ENCODE assay signal across 29 cellular contexts in genomic region chr4:55979562-55979961, GRCh38. TPM values are rescaled to one million over a fixed set of nuclear protein-coding genes. Genes with fewer than 3 reads are reported as not detected.
DNase-seq lines count a peak whose midpoint lies in the region; ATAC-seq and TF ChIP-seq lines count a peak whose summit lies in the region.
"Had no signal": no experiment of that assay in that cellular context is flagged by ENCODE, and none has a peak within 500 bp of the region (broad histone marks: within the 10 kb centered on the region; RNA-seq: fewer than 3 reads in every experiment).

No MANE protein-coding gene starts in this region.

- H3K9me3 Mint-ChIP-seq in memory B cell, result no peaks in the 10 kb centered on the region
- H3K9me3 Mint-ChIP-seq in T-helper 2 cell treated with Interferon-gamma antibody and Interleukin-4, amounts not matched to agents 5 μg/mL and 100 μg/mL, for 36 hours, result no peaks in the 10 kb centered on the region
- H3K9me3 Mint-ChIP-seq in neural progenitor cell, result no peaks in the 10 kb centered on the region
- no peaks in the 10 kb centered on the region for H3K9me3 Mint-ChIP-seq in natural killer cell
- H3K9me3 Mint-ChIP-seq: activated CD8-positive, alpha-beta T cell treated with anti-CD3 and anti-CD28 coated beads for 36 hours; central memory CD8-positive, alpha-beta T cell; IgD-negative memory B cell; nephron; stimulated activated naive CD8-positive, alpha-beta T cell treated with anti-CD3 and anti-CD28 coated beads, Interleukin-15, Interleukin-2, amounts not matched to agents 100 ng/mL and 50 ng/mL, for 24 hours had no signal

- H3K36me3 ChIP-seq in neural progenitor cell, result peaks cover 7% of the 10 kb centered on the region
- H3K36me3 ChIP-seq: right atrium auricular region, thyroid gland had no signal

- peaks cover 8% of the 10 kb centered on the region for H3K4me1 Mint-ChIP-seq in memory B cell
- no peaks in the 10 kb centered on the region for H3K4me1 Mint-ChIP-seq in T-helper 2 cell treated with Interferon-gamma antibody and Interleukin-4, amounts not matched to agents 5 μg/mL and 100 μg/mL, for 36 hours (ENCODE audit: low read depth)
- no peaks in the 10 kb centered on the region for H3K4me1 Mint-ChIP-seq in neural progenitor cell
- H3K4me1 Mint-ChIP-seq in natural killer cell, result no peaks in the 10 kb centered on the region
- H3K4me1 Mint-ChIP-seq: central memory CD8-positive, alpha-beta T cell had no signal

- no peak for DNase-seq in memory B cell (ENCODE audit: low spot score in 2 of 2)
- DNase-seq in T-helper 2 cell treated with Interferon-gamma antibody and Interleukin-4, amounts not matched to agents 5 μg/mL and 100 μg/mL, for 36 hours (ENCODE audit: low spot score), result no peak
- DNase-seq in neural progenitor cell (ENCODE audit: low spot score), result no peak
- DNase-seq in natural killer cell, result no peak
- DNase-seq in stimulated activated CD4-positive, alpha-beta T cell treated with anti-CD3 and anti-CD28 coated beads, Interleukin-1b, Interleukin-23, amount 100 ng/mL, for 48 hours, result no peak
- DNase-seq: activated CD4-positive, CD25-positive, alpha-beta regulatory T cell treated with anti-CD3 and anti-CD28 coated beads, Interleukin-2, amount 50 U/mL, for 72 hours; activated CD8-positive, alpha-beta T cell treated with anti-CD3 and anti-CD28 coated beads for 36 hours; activated effector memory CD4-positive, alpha-beta T cell treated with Interleukin-2 at 50 U/mL for 16 hours; Calu3; dorsolateral prefrontal cortex; left ventricle myocardium superior; NCI-H1436; NCI-H446; NK-92 treated with Interleukin-12 subunit alpha and Interleukin-12 subunit beta, amount 100 ng/mL, for 24 hours; pancreas; Peyer's patch; SJCRH30; spleen; stimulated activated CD4-positive, alpha-beta T cell treated with anti-CD3 and anti-CD28 coated beads, Interleukin-4, amount 100 ng/mL, for 24 hours; thyroid gland had no signal

- no peaks in the 10 kb centered on the region for H4K20me1 ChIP-seq in neural progenitor cell (ENCODE audit: low read depth)

- no peak for TF ChIP-seq CTCF in neural progenitor cell (IDR thresholded peaks at IDR 0.05)
- no peak for TF ChIP-seq CTCF in natural killer cell (IDR thresholded peaks at IDR 0.05)

- no peaks in the 10 kb centered on the region for H3K27me3 Mint-ChIP-seq in memory B cell
- H3K27me3 Mint-ChIP-seq in T-helper 2 cell treated with Interferon-gamma antibody and Interleukin-4, amounts not matched to agents 5 μg/mL and 100 μg/mL, for 36 hours (ENCODE audit: low read depth), result no peaks in the 10 kb centered on the region
- no peaks in the 10 kb centered on the region for H3K27me3 Mint-ChIP-seq in neural progenitor cell (ENCODE audit: insufficient read depth, low read depth)
- no peaks in the 10 kb centered on the region for H3K27me3 Mint-ChIP-seq in natural killer cell (ENCODE audit: low read depth in 2 of 2)
- H3K27me3 Mint-ChIP-seq: activated CD8-positive, alpha-beta T cell treated with anti-CD3 and anti-CD28 coated beads for 36 hours; central memory CD8-positive, alpha-beta T cell; IgD-negative memory B cell; stimulated activated naive CD8-positive, alpha-beta T cell treated with anti-CD3 and anti-CD28 coated beads, Interleukin-15, Interleukin-2, amounts not matched to agents 100 ng/mL and 50 ng/mL, for 24 hours had no signal

- no peaks in the 10 kb centered on the region for H3K9me3 ChIP-seq in neural progenitor cell (ENCODE audit: low read depth)
- H3K9me3 ChIP-seq: pancreas, Peyer's patch, right atrium auricular region, SJCRH30, spleen, thyroid gland had no signal

- peak overlapping the region; percentile 22 for H3K27ac Mint-ChIP-seq in memory B cell
- no peak overlapping the region for H3K27ac Mint-ChIP-seq in T-helper 2 cell treated with Interferon-gamma antibody and Interleukin-4, amounts not matched to agents 5 μg/mL and 100 μg/mL, for 36 hours
- H3K27ac Mint-ChIP-seq in neural progenitor cell, result no peak overlapping the region
- no peak overlapping the region for H3K27ac Mint-ChIP-seq in natural killer cell
- H3K27ac Mint-ChIP-seq: activated CD8-positive, alpha-beta T cell treated with anti-CD3 and anti-CD28 coated beads for 36 hours; nephron; stimulated activated naive CD8-positive, alpha-beta T cell treated with anti-CD3 and anti-CD28 coated beads, Interleukin-15, Interleukin-2, amounts not matched to agents 100 ng/mL and 50 ng/mL, for 24 hours had no signal

- no peak overlapping the region for H3K27ac ChIP-seq in neural progenitor cell
- H3K27ac ChIP-seq: C4-2B, dorsolateral prefrontal cortex, pancreas, Peyer's patch, right atrium auricular region, SJCRH30, spleen, thyroid gland had no signal

- H3K79me2 ChIP-seq in neural progenitor cell (ENCODE audit: low read depth), result no peaks in the 10 kb centered on the region

- no peak overlapping the region for H3K4me3 ChIP-seq in neural progenitor cell
- H3K4me3 ChIP-seq: dorsolateral prefrontal cortex, pancreas, Peyer's patch, right atrium auricular region, SJCRH30, spleen, thyroid gland had no signal

- H3K36me3 Mint-ChIP-seq in memory B cell, result peaks cover 38% of the 10 kb centered on the region
- H3K36me3 Mint-ChIP-seq in T-helper 2 cell treated with Interferon-gamma antibody and Interleukin-4, amounts not matched to agents 5 μg/mL and 100 μg/mL, for 36 hours (ENCODE audit: low read depth), result peaks cover 25% of the 10 kb centered on the region
- peaks cover 20% of the 10 kb centered on the region for H3K36me3 Mint-ChIP-seq in neural progenitor cell
- H3K36me3 Mint-ChIP-seq in natural killer cell, result peaks cover 36% of the 10 kb centered on the region

- H3F3A ChIP-seq in neural progenitor cell (ENCODE audit: low read depth), result no peaks in the 10 kb centered on the region

- H2AFZ ChIP-seq in neural progenitor cell (replicated peaks), result no peak overlapping the region

- H3K4me3 Mint-ChIP-seq in memory B cell, result no peak overlapping the region
- H3K4me3 Mint-ChIP-seq in T-helper 2 cell treated with Interferon-gamma antibody and Interleukin-4, amounts not matched to agents 5 μg/mL and 100 μg/mL, for 36 hours, result no peak overlapping the region
- no peak overlapping the region for H3K4me3 Mint-ChIP-seq in neural progenitor cell
- H3K4me3 Mint-ChIP-seq in natural killer cell, result no peak overlapping the region
- H3K4me3 Mint-ChIP-seq: activated CD8-positive, alpha-beta T cell treated with anti-CD3 and anti-CD28 coated beads for 36 hours; central memory CD8-positive, alpha-beta T cell; IgD-negative memory B cell; nephron; stimulated activated naive CD8-positive, alpha-beta T cell treated with anti-CD3 and anti-CD28 coated beads, Interleukin-15, Interleukin-2, amounts not matched to agents 100 ng/mL and 50 ng/mL, for 24 hours had no signal

- H3K27me3 ChIP-seq in neural progenitor cell, result no peaks in the 10 kb centered on the region
- H3K27me3 ChIP-seq: dorsolateral prefrontal cortex, pancreas, Peyer's patch, right atrium auricular region, SJCRH30, spleen, thyroid gland had no signal

- no peak overlapping the region for H3K9ac ChIP-seq in neural progenitor cell

- ATAC-seq in GM18873 (IDR thresholded peaks at IDR 0.05; ENCODE audit: low FRiP score, unreplicated experiment) (peak; percentile 43), GM21717 (IDR thresholded peaks at IDR 0.05; ENCODE audit: unreplicated experiment) (peak; percentile 52), HG03354 (IDR thresholded peaks at IDR 0.05; ENCODE audit: poor library complexity, severe bottlenecking, unreplicated experiment) (peak; percentile 69), memory B cell (ENCODE audit: low read depth) (peak; percentile 74), natural killer cell (no peak)
- ATAC-seq: activated CD8-positive, alpha-beta T cell treated with anti-CD3 and anti-CD28 coated beads for 36 hours; left ventricle myocardium superior; pancreas had no signal

- H3K4me2 ChIP-seq in neural progenitor cell, result no peak overlapping the region

- no peaks in the 10 kb centered on the region for H3K4me1 ChIP-seq in neural progenitor cell
- H3K4me1 ChIP-seq: pancreas, Peyer's patch, right atrium auricular region, spleen, thyroid gland had no signal

- intact Hi-C loops in natural killer cell (cut with micrococcal nuclease), result no loop called here

RNA-seq across cellular contexts. Expression of gene CEP135, which starts 30.8 kb away (rescaled TPM):
- total RNA-seq in neural progenitor cell (ENCODE audit: low replicate concordance) (25.8 and 40.4 TPM in 2 replicates), natural killer cell (10 to 100 TPM; 18.7 to 24.4 (median 19.9) TPM)

Comparison
In these comparisons a context has a peak if more than half of its experiments do, and no peak if none do; other contexts are left out.
1. ATAC-seq: peak in GM18873 (single experiment), GM21717 (single experiment), HG03354 (single experiment) and memory B cell (single experiment); none in natural killer cell (0 of 3).